Comparison of ENCODE assay signal across 8 cellular contexts in genomic region chr20:38094373-38094775, GRCh38.
A peak's percentile ranks its signal among the peaks of the same experiment; 100 is the strongest.
DNase-seq lines count a peak whose midpoint lies in the region; ATAC-seq and TF ChIP-seq lines count a peak whose summit lies in the region.

No MANE protein-coding gene starts in this region.

- intact Hi-C loops in PC-9 (cut with micrococcal nuclease; ENCODE audit: unreplicated experiment), result no loop called here
- intact Hi-C loops in naive thymus-derived CD4-positive, alpha-beta T cell (cut with micrococcal nuclease), result no loop called here

- H3K27me3 Mint-ChIP-seq in activated naive CD8-positive, alpha-beta T cell, result no peaks in the 10 kb centered on the region
- H3K27me3 Mint-ChIP-seq in activated naive CD8-positive, alpha-beta T cell treated with anti-CD3 and anti-CD28 coated beads for 36 hours, result no peaks in the 10 kb centered on the region
- peaks cover 0 to 5% (median 0%) of the 10 kb centered on the region in 5 donors for H3K27me3 Mint-ChIP-seq in naive thymus-derived CD4-positive, alpha-beta T cell

- no peaks in the 10 kb centered on the region for H3K27me3 ChIP-seq in PC-9 (ENCODE audit: insufficient read depth, low read depth)
- H3K27me3 ChIP-seq in naive thymus-derived CD4-positive, alpha-beta T cell (ENCODE audit: control insufficient read depth in 2 of 2, insufficient read depth in 2 of 2, low read length in 2 of 2), result no peaks in the 10 kb centered on the region

- peak overlapping the region; percentile 36 for H3K27ac Mint-ChIP-seq in activated naive CD8-positive, alpha-beta T cell
- no peak overlapping the region for H3K27ac Mint-ChIP-seq in activated naive CD8-positive, alpha-beta T cell treated with anti-CD3 and anti-CD28 coated beads for 36 hours
- peak overlapping the region in 7 of 9 donors; percentile 10 to 72 (median 38) for H3K27ac Mint-ChIP-seq in naive thymus-derived CD4-positive, alpha-beta T cell

- DNase-seq in activated naive CD8-positive, alpha-beta T cell treated with anti-CD3 and anti-CD28 coated beads for 36 hours, result no peak
- DNase-seq in PC-9 (peak in 1 of 2 experiments; percentile 79), cardiac fibroblast (ENCODE audit: low read depth in 2 of 2) (peak; percentile 76 to 93), kidney glomerular epithelial cell (lab: John Stamatoyannopoulos, UW) (no peak), NCI-H2107 (lab: John Stamatoyannopoulos, UW) (no peak)
- peak in 1 of 9 donors; percentile 7 for DNase-seq in naive thymus-derived CD4-positive, alpha-beta T cell

- no peaks in the 10 kb centered on the region for H3K9me3 Mint-ChIP-seq in activated naive CD8-positive, alpha-beta T cell (ENCODE audit: low read depth)
- H3K9me3 Mint-ChIP-seq in activated naive CD8-positive, alpha-beta T cell treated with anti-CD3 and anti-CD28 coated beads for 36 hours, result no peaks in the 10 kb centered on the region
- H3K9me3 Mint-ChIP-seq in naive thymus-derived CD4-positive, alpha-beta T cell, result peaks cover 0 to 7% (median 0%) of the 10 kb centered on the region in 11 donors

- no peaks in the 10 kb centered on the region for H4K20me1 ChIP-seq in PC-9 (ENCODE audit: insufficient read depth)

- peak; percentile 60 for ATAC-seq in HG02938 (IDR thresholded peaks at IDR 0.05; ENCODE audit: unreplicated experiment)
- ATAC-seq in naive thymus-derived CD4-positive, alpha-beta T cell, result peak; percentile 77

- no peak overlapping the region for H2AFZ ChIP-seq in PC-9

- peak overlapping the region; percentile 64 for H3K27ac ChIP-seq in PC-9
- H3K27ac ChIP-seq in naive thymus-derived CD4-positive, alpha-beta T cell (ENCODE audit: low read depth, low read length), result no peak overlapping the region

- H3K4me3 ChIP-seq in PC-9, result no peak overlapping the region
- no peak overlapping the region for H3K4me3 ChIP-seq in cardiac fibroblast (replicated peaks in 1 of 2; ENCODE audit: low read depth in 2 of 2, low read length in 2 of 2)
- H3K4me3 ChIP-seq in naive thymus-derived CD4-positive, alpha-beta T cell (ENCODE audit: low read length), result no peak overlapping the region

- peaks cover 9% of the 10 kb centered on the region; the same call in 1 of the 2 replicates for H3K36me3 ChIP-seq in PC-9 (ENCODE audit: low read depth)
- H3K36me3 ChIP-seq in naive thymus-derived CD4-positive, alpha-beta T cell (ENCODE audit: control insufficient read depth in 2 of 3, insufficient read depth in 3 of 3, low read length in 3 of 3), result peaks cover 0 to 22% (median under 1%) of the 10 kb centered on the region in 3 experiments

- H3K9me2 ChIP-seq in PC-9 (ENCODE audit: insufficient read depth), result no peaks in the 10 kb centered on the region

- TF ChIP-seq CTCF in PC-9 (conservative IDR thresholded peaks at IDR 0.05) (no peak), cardiac fibroblast (IDR thresholded peaks at IDR 0.05; ENCODE audit: low read depth, low read length) (no peak)

- H3K4me2 ChIP-seq in PC-9, result peak overlapping the region; percentile 34; the same call in 1 of the 2 replicates

- no peaks in the 10 kb centered on the region for H3K9me3 ChIP-seq in PC-9 (ENCODE audit: insufficient read depth, low read depth)
- H3K9me3 ChIP-seq in naive thymus-derived CD4-positive, alpha-beta T cell (ENCODE audit: control insufficient read depth in 2 of 3, low read length in 3 of 3), result no peaks in the 10 kb centered on the region

- CTCF ChIA-PET in PC-9 (lab: Charles Lee), result no interaction called here
- CTCF ChIA-PET in naive thymus-derived CD4-positive, alpha-beta T cell (lab: Charles Lee), result no interaction called here

- peaks cover 12% of the 10 kb centered on the region for H3F3A ChIP-seq in PC-9 (ENCODE audit: insufficient read depth, low read depth)

- H3K36me3 Mint-ChIP-seq in activated naive CD8-positive, alpha-beta T cell, result peaks cover 3% of the 10 kb centered on the region
- H3K36me3 Mint-ChIP-seq in activated naive CD8-positive, alpha-beta T cell treated with anti-CD3 and anti-CD28 coated beads for 36 hours, result peaks cover 10% of the 10 kb centered on the region
- peaks cover 3 to 24% (median 15%) of the 10 kb centered on the region in 5 donors for H3K36me3 Mint-ChIP-seq in naive thymus-derived CD4-positive, alpha-beta T cell

- BruUV-seq in PC-9 (replicated peaks; lab: Mats Ljungman, UMichigan), result no TSS peak

- POLR2A ChIA-PET in PC-9 (lab: Charles Lee; ENCODE audit: unreplicated experiment), result interaction anchor here (0.6 kb wide), 1 partner anchor 21 kb away, joined by 5 read pairs; no protein-coding TSS in a partner anchor
- POLR2A ChIA-PET in naive thymus-derived CD4-positive, alpha-beta T cell (lab: Charles Lee), result no interaction called here

- H3K4me1 ChIP-seq in PC-9 (replicated peaks; ENCODE audit: insufficient read depth), result peaks cover 24% of the 10 kb centered on the region
- H3K4me1 ChIP-seq in naive thymus-derived CD4-positive, alpha-beta T cell (ENCODE audit: control insufficient read depth in 2 of 2, insufficient read depth in 2 of 2, low read length in 2 of 2), result peaks cover 0 to 29% of the 10 kb centered on the region in 2 donors

- peaks cover 11% of the 10 kb centered on the region for H3K4me1 Mint-ChIP-seq in activated naive CD8-positive, alpha-beta T cell (ENCODE audit: low read depth)
- peaks cover 15% of the 10 kb centered on the region for H3K4me1 Mint-ChIP-seq in activated naive CD8-positive, alpha-beta T cell treated with anti-CD3 and anti-CD28 coated beads for 36 hours
- H3K4me1 Mint-ChIP-seq in naive thymus-derived CD4-positive, alpha-beta T cell, result peaks cover 13 to 38% (median 22%) of the 10 kb centered on the region in 7 donors

- H3K79me2 ChIP-seq in PC-9 (ENCODE audit: low read depth), result no peaks in the 10 kb centered on the region

- no peak overlapping the region for H3K4me3 Mint-ChIP-seq in activated naive CD8-positive, alpha-beta T cell
- H3K4me3 Mint-ChIP-seq in activated naive CD8-positive, alpha-beta T cell treated with anti-CD3 and anti-CD28 coated beads for 36 hours, result no peak overlapping the region
- no peak overlapping the region for H3K4me3 Mint-ChIP-seq in naive thymus-derived CD4-positive, alpha-beta T cell

Comparison
In these comparisons a context has a peak if more than half of its experiments do, and no peak if none do; other contexts are left out.
1. DNase-seq: peak in cardiac fibroblast (2 of 2); none in activated naive CD8-positive, alpha-beta T cell treated with anti-CD3 and anti-CD28 coated beads for 36 hours (single experiment), kidney glomerular epithelial cell (single experiment) and NCI-H2107 (single experiment).